Comparison of ENCODE assay signal across 17 cellular contexts in the genomic region with DNA sequence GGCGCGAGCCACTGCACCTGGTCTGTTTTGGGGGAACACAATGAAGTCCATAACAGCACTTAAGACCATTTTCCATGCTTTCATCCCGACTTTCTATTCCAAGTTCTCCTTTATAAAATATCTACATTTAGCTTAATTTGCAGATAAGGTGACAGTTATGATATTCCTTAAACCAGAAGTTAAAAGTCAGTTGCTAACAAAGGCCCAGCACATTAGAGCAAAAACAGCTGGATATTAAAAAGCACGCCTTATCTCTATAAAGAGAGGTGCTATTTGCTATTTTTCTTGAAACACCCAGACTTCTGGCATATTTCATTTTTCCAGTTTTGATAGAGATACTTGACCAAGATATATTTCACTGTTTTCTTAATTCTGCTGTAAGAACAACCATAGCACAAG. TPM values are rescaled to one million over a fixed set of nuclear protein-coding genes. Genes with fewer than 3 reads are reported as not detected.
A peak's percentile ranks its signal among the peaks of the same experiment; 100 is the strongest.
DNase-seq lines count a peak whose midpoint lies in the region; ATAC-seq, FAIRE-seq and TF ChIP-seq lines count a peak whose summit lies in the region.
"Had no signal": no experiment of that assay in that cellular context is flagged by ENCODE, and none has a peak within 500 bp of the region (broad histone marks: within the 10 kb centered on the region; RNA-seq: fewer than 3 reads in every experiment).

No MANE protein-coding gene starts in this region.

- in situ Hi-C loops in HepG2 (cut with HindIII; ENCODE audit: extremely low pct_ligation_motif_present, low pct_unique_long_range_greater_than_20kb) = loop anchor here (5.0 to 10.0 kb wide), 2 partner anchors 89 to 382 kb away; a partner anchor contains a TSS
- in situ Hi-C loops in K562 (cut with MboI) = no loop called here

- peak overlapping the region; percentile 96 for H3K27ac ChIP-seq in HepG2 (ENCODE audit: extremely low read length, insufficient read depth, low read length)
- no peak overlapping the region for H3K27ac ChIP-seq in right lobe of liver
- H3K27ac ChIP-seq in K562 (ENCODE audit: extremely low read depth, low read depth, low read length) = peak overlapping the region; percentile 17

- H3K36me3 ChIP-seq in HepG2 (replicated peaks in 1 of 2; ENCODE audit: control insufficient read depth in 1 of 2, insufficient read depth in 2 of 2, low read length in 2 of 2) = no peaks in the 10 kb centered on the region
- H3K36me3 ChIP-seq in right lobe of liver = no peaks in the 10 kb centered on the region
- H3K36me3 ChIP-seq in K562 (ENCODE audit: control insufficient read depth, insufficient read depth, low read length) = peaks cover 69% of the 10 kb centered on the region
- H3K36me3 ChIP-seq in skeletal muscle satellite cell (ENCODE audit: insufficient read depth, low read length) = no peaks in the 10 kb centered on the region
- H3K36me3 ChIP-seq: left ventricle myocardium inferior had no signal

- H3K27ac Mint-ChIP-seq in progenitor cell of endocrine pancreas = no peak overlapping the region
- H3K27ac Mint-ChIP-seq: activated naive CD8-positive, alpha-beta T cell treated with anti-CD3 and anti-CD28 coated beads, Interleukin-2, amount 10 ng/mL, durations not matched to agents 7 days and 5 days had no signal

- H3K4me3 ChIP-seq in HepG2 (replicated peaks in 1 of 3; ENCODE audit: insufficient read depth in 1 of 3, low read depth in 2 of 3, low read length in 3 of 3) = peak overlapping the region in 2 of 3 experiments; percentile 72 to 85; a peak in 3 of 6 replicates
- H3K4me3 ChIP-seq in right lobe of liver = no peak overlapping the region
- peak overlapping the region; percentile 79 for H3K4me3 ChIP-seq in K562
- H3K4me3 ChIP-seq in skeletal muscle satellite cell (ENCODE audit: low read length) = no peak overlapping the region

- CTCF ChIA-PET in HepG2 (lab: Yijun Ruan, JAX; ENCODE audit: low intra/inter-chr PET ratio, low total read pairs) = interaction anchor here (1.7 to 2.6 kb wide), 3 partner anchors 77 to 708 kb away, joined by 5 to 29 read pairs (median 9); no protein-coding TSS in a partner anchor
- CTCF ChIA-PET in K562 (lab: Yijun Ruan, JAX; ENCODE audit: low intra/inter-chr PET ratio) = interaction anchor here (0.6 to 1.1 kb wide), 3 partner anchors 101 to 719 kb away, joined by 3 to 4 read pairs (median 4); no protein-coding TSS in a partner anchor

- no peaks in the 10 kb centered on the region for H3K36me3 Mint-ChIP-seq in progenitor cell of endocrine pancreas (ENCODE audit: insufficient read depth)

- POLR2A ChIA-PET in HepG2 (lab: Yijun Ruan, JAX) (interaction anchor here (1.2 to 5.9 kb wide), 5 partner anchors 60 to 123 kb away, joined by 3 to 323 read pairs (median 55); a partner anchor contains a TSS), K562 (lab: Yijun Ruan, JAX) (interaction anchor here (0.6 to 8.2 kb wide), 29 partner anchors 28 to 781 kb away, joined by 3 to 826 read pairs (median 4); partner anchors contain the start of gene ZSCAN31)

- TF ChIP-seq RAD21 in HepG2 (CRISPR knock-in tag; IDR thresholded peaks at IDR 0.05) (no peak), K562 (CRISPR knock-in tag; conservative IDR thresholded peaks at IDR 0.05 in 1 of 2, IDR thresholded peaks at IDR 0.05 in 1 of 2) (no peak)

- WGBS in HepG2 (ENCODE audit: low lambda C conversion rate) = 82% methylated on average over 4 of the region's 4 CpGs
- WGBS in right lobe of liver (ENCODE audit: insufficient coverage, low coverage, low lambda C conversion rate, missing lambda C conversion rate) = 84% methylated on average over 4 of the region's 4 CpGs
- 27% methylated on average over 4 of the region's 4 CpGs for WGBS in K562 (ENCODE audit: insufficient coverage, low coverage, missing lambda C conversion rate)

- TF ChIP-seq CTCF in HepG2 (CRISPR knock-in tag; IDR thresholded peaks at IDR 0.05) (no peak), right lobe of liver (IDR thresholded peaks at IDR 0.05) (no peak), K562 (IDR thresholded peaks at IDR 0.05 in 2 of 3, conservative IDR thresholded peaks at IDR 0.05 in 1 of 3; ENCODE audit: insufficient read depth in 2 of 3, low read depth in 1 of 3, low read length in 3 of 3) (no peak), progenitor cell of endocrine pancreas (IDR thresholded peaks at IDR 0.05; ENCODE audit: unreplicated experiment) (no peak)

- intact Hi-C loops in HepG2 (cut with micrococcal nuclease; ENCODE audit: unreplicated experiment) (loop anchor here (10.0 kb wide), 1 partner anchor 1702 kb away; a partner anchor contains a TSS), right lobe of liver (cut with DNase I) (no loop called here), K562 (cut with micrococcal nuclease) (loop anchor here (10.0 kb wide), 2 partner anchors 392 to 1772 kb away; a partner anchor contains a TSS)

- BruUV-seq in HepG2 (replicated peaks; lab: Mats Ljungman, UMichigan) (no TSS peak), K562 (replicated peaks; lab: Mats Ljungman, UMichigan) (no TSS peak)

- DNase-seq in HepG2 (ENCODE audit: low spot score) (no peak), right lobe of liver (no peak), NAMALWA (ENCODE audit: low spot score) (peak; percentile 46), K562 (ENCODE audit: extremely low read depth in 1 of 4, low spot score in 3 of 4) (no peak), D341Med (ENCODE audit: low spot score) (no peak), progenitor cell of endocrine pancreas (ENCODE audit: low spot score, unreplicated experiment) (no peak)
- DNase-seq: activated CD4-positive, CD25-positive, alpha-beta regulatory T cell treated with anti-CD3 and anti-CD28 coated beads, Interleukin-2, amount 50 U/mL, for 72 hours; activated naive CD8-positive, alpha-beta T cell treated with anti-CD3 and anti-CD28 coated beads, Interleukin-2, amount 10 ng/mL, durations not matched to agents 7 days and 5 days; DMS 273 treated with DMSO at 0.1 percent for 48 hours; left ventricle myocardium inferior; NCI-H2029 had no signal

- H3K4me3 Mint-ChIP-seq in progenitor cell of endocrine pancreas (ENCODE audit: low read depth) = no peak overlapping the region
- H3K4me3 Mint-ChIP-seq: activated naive CD8-positive, alpha-beta T cell treated with anti-CD3 and anti-CD28 coated beads, Interleukin-2, amount 10 ng/mL, durations not matched to agents 7 days and 5 days had no signal

- no peaks in the 10 kb centered on the region; a peak in 1 of 5 replicates for H3K27me3 ChIP-seq in HepG2 (ENCODE audit: control insufficient read depth in 1 of 2, insufficient read depth in 2 of 2, low read length in 2 of 2)
- no peaks in the 10 kb centered on the region for H3K27me3 ChIP-seq in right lobe of liver
- H3K27me3 ChIP-seq in K562 (ENCODE audit: control insufficient read depth in 2 of 2, insufficient read depth in 2 of 2, low read length in 2 of 2) = no peaks in the 10 kb centered on the region
- no peaks in the 10 kb centered on the region for H3K27me3 ChIP-seq in skeletal muscle satellite cell (ENCODE audit: control insufficient read depth, insufficient read depth, low read length)

- TF ChIP-seq EP300 in HepG2 (IDR thresholded peaks at IDR 0.05; ENCODE audit: low read depth in 2 of 2, low read length in 2 of 2) (no peak), HepG2 (CRISPR knock-in tag; IDR thresholded peaks at IDR 0.05; ENCODE audit: borderline replicate concordance) (no peak), K562 (IDR thresholded peaks at IDR 0.05; ENCODE audit: low read length) (no peak)

- H3K79me2 ChIP-seq in HepG2 (ENCODE audit: insufficient read depth, low read length) (no peaks in the 10 kb centered on the region), K562 (ENCODE audit: control insufficient read depth, insufficient read depth, low read length) (peaks cover 98% of the 10 kb centered on the region)

- H3K9me1 ChIP-seq in K562 (ENCODE audit: control insufficient read depth, insufficient read depth, low read length) = no peaks in the 10 kb centered on the region

- no peaks in the 10 kb centered on the region for H3K9me3 Mint-ChIP-seq in progenitor cell of endocrine pancreas (ENCODE audit: low read depth)
- H3K9me3 Mint-ChIP-seq: activated naive CD8-positive, alpha-beta T cell treated with anti-CD3 and anti-CD28 coated beads, Interleukin-2, amount 10 ng/mL, durations not matched to agents 7 days and 5 days had no signal

- H2AFZ ChIP-seq in HepG2 (ENCODE audit: low read length) = no peak overlapping the region
- H2AFZ ChIP-seq in K562 (ENCODE audit: low read depth, low read length) = no peak overlapping the region

- ATAC-seq in HepG2 = no peak
- no peak for ATAC-seq in right lobe of liver
- no peak for ATAC-seq in K562
- no peak for ATAC-seq in HG03280 (IDR thresholded peaks at IDR 0.05; ENCODE audit: unreplicated experiment)

- TF ChIP-seq POLR2A in HepG2 (IDR thresholded peaks at IDR 0.05; ENCODE audit: insufficient read depth in 1 of 2, low read depth in 2 of 2, low read length in 2 of 2) = no peak
- TF ChIP-seq POLR2A in right lobe of liver (IDR thresholded peaks at IDR 0.05) = no peak
- TF ChIP-seq POLR2A in K562 (conservative IDR thresholded peaks at IDR 0.05) = 0 out of 2 replicates have a peak, but pooled peaks have one; percentile 8

- H3K27me3 Mint-ChIP-seq in progenitor cell of endocrine pancreas = no peaks in the 10 kb centered on the region
- H3K27me3 Mint-ChIP-seq: activated naive CD8-positive, alpha-beta T cell treated with anti-CD3 and anti-CD28 coated beads, Interleukin-2, amount 10 ng/mL, durations not matched to agents 7 days and 5 days had no signal

- FAIRE-seq in HepG2 (lab: Jason Lieb, UNC) (no peak), K562 (lab: Jason Lieb, UNC) (no peak)

- peaks cover 15% of the 10 kb centered on the region for H3K4me1 Mint-ChIP-seq in progenitor cell of endocrine pancreas (ENCODE audit: low read depth)

- peak overlapping the region; percentile 91 for H3K4me2 ChIP-seq in HepG2 (ENCODE audit: low read depth, low read length)
- peak overlapping the region; percentile 98 for H3K4me2 ChIP-seq in K562 (ENCODE audit: insufficient read depth, low read length)
- H3K4me2 ChIP-seq in skeletal muscle satellite cell (ENCODE audit: low read length) = peak overlapping the region; percentile 100

- no peaks in the 10 kb centered on the region for H4K20me1 ChIP-seq in HepG2 (ENCODE audit: insufficient read depth, low read length)
- H4K20me1 ChIP-seq in K562 (replicated peaks; ENCODE audit: control insufficient read depth, insufficient read depth, low read length) = peaks cover 31% of the 10 kb centered on the region

- H3K9me3 ChIP-seq in HepG2 (ENCODE audit: low read length) = no peaks in the 10 kb centered on the region
- H3K9me3 ChIP-seq in right lobe of liver = no peaks in the 10 kb centered on the region
- H3K9me3 ChIP-seq in K562 (replicated peaks; ENCODE audit: control insufficient read depth, insufficient read depth, low read depth, low read length) = no peaks in the 10 kb centered on the region
- H3K9me3 ChIP-seq in skeletal muscle satellite cell (replicated peaks; ENCODE audit: low read length) = no peaks in the 10 kb centered on the region
- H3K9me3 ChIP-seq: left ventricle myocardium inferior had no signal

- H3K9ac ChIP-seq in HepG2 (ENCODE audit: insufficient read depth, low read depth, low read length) (peak overlapping the region; percentile 93; the same call in 1 of the 2 replicates), K562 (ENCODE audit: insufficient read depth in 1 of 2, low read depth in 2 of 2, low read length in 2 of 2) (peak overlapping the region; percentile 96 to 98), skeletal muscle satellite cell (ENCODE audit: low read depth, low read length) (no peak overlapping the region)

- peaks cover 37% of the 10 kb centered on the region for H3K4me1 ChIP-seq in HepG2 (ENCODE audit: insufficient read depth, low read length)
- H3K4me1 ChIP-seq in right lobe of liver = peaks cover 0 to 3% (median 0%) of the 10 kb centered on the region in 4 donors
- H3K4me1 ChIP-seq in K562 (replicated peaks in 1 of 2; ENCODE audit: control insufficient read depth in 2 of 2, insufficient read depth in 2 of 2, low read length in 2 of 2) = peaks cover 11 to 36% of the 10 kb centered on the region in 2 experiments; a peak in 4 of 5 replicates
- peaks cover 2% of the 10 kb centered on the region for H3K4me1 ChIP-seq in skeletal muscle satellite cell (ENCODE audit: control insufficient read depth, insufficient read depth, low read length)

RNA-seq across cellular contexts. Expression of gene OR2B2, which starts 15.8 kb away (rescaled TPM):
- total RNA-seq in HepG2 (2016; rRNA removed; fragmentation: Illumina TruSeq; extraction: Trizol) = not detected in 2 replicates
- not detected in 2 replicates for total RNA-seq in HepG2 (2016; cell fraction: cytosol; rRNA removed; fragmentation: Illumina TruSeq; extraction: Trizol; ENCODE audit: low read depth)
- total RNA-seq in HepG2 (2016; cell fraction: insoluble cytoplasmic fraction; rRNA removed; fragmentation: Illumina TruSeq; extraction: Trizol) = not detected in 2 replicates
- total RNA-seq in HepG2 (2016; cell fraction: membrane; rRNA removed; fragmentation: Illumina TruSeq; extraction: Trizol) = not detected in 2 replicates
- not detected in 2 replicates for total RNA-seq in HepG2 (2016; cell fraction: nucleus; rRNA removed; fragmentation: Illumina TruSeq; extraction: Trizol)
- polyA plus RNA-seq in HepG2 (2011; rRNA removed) = not detected in 2 replicates
- polyA plus RNA-seq in HepG2 (2011; cell fraction: cytosol; rRNA removed) = not detected in 2 replicates
- polyA plus RNA-seq in HepG2 (2011; cell fraction: nucleus; rRNA removed) = not detected in 2 replicates
- polyA plus RNA-seq in HepG2 (2012) = not detected in 2 replicates
- not detected in 2 replicates for polyA plus RNA-seq in HepG2 (2016; cell fraction: cytosol; fragmentation: Illumina TruSeq; extraction: Trizol; ENCODE audit: low read depth)
- not detected in 2 replicates for polyA plus RNA-seq in HepG2 (2016; cell fraction: insoluble cytoplasmic fraction; fragmentation: Illumina TruSeq; extraction: Trizol; ENCODE audit: low read depth)
- polyA plus RNA-seq in HepG2 (2016; cell fraction: membrane; fragmentation: Illumina TruSeq; extraction: Trizol; ENCODE audit: low read depth) = not detected in 2 replicates
- not detected in 2 replicates for polyA plus RNA-seq in HepG2 (2016; cell fraction: nucleus; fragmentation: Illumina TruSeq; extraction: Trizol; ENCODE audit: insufficient read depth, low read depth)
- not detected in 2 replicates for polyA minus RNA-seq in HepG2 (2011; rRNA and poly(A)+ RNA removed; ENCODE audit: low replicate concordance)
- not detected in 2 replicates for polyA minus RNA-seq in HepG2 (2011; cell fraction: cytosol; rRNA and poly(A)+ RNA removed)
- not detected in 2 replicates for polyA minus RNA-seq in HepG2 (2011; cell fraction: nucleus; rRNA and poly(A)+ RNA removed)
- not detected for total RNA-seq in right lobe of liver
- not detected in 2 replicates for total RNA-seq in K562 (2011; cell fraction: chromatin; rRNA removed; ENCODE audit: low replicate concordance)
- not detected in 2 replicates for total RNA-seq in K562 (2011; cell fraction: nucleolus; rRNA removed)
- not detected in 2 replicates for total RNA-seq in K562 (2011; cell fraction: nucleoplasm; rRNA removed)
- total RNA-seq in K562 (2014; rRNA removed) = not detected in 2 replicates
- not detected in 2 replicates for total RNA-seq in K562 (2014; rRNA removed; fragmentation: Illumina TruSeq; extraction: Trizol)
- total RNA-seq in K562 (2015; rRNA removed; fragmentation: Illumina TruSeq; extraction: Trizol) = not detected in 2 replicates
- not detected in 2 replicates for total RNA-seq in K562 (2021)
- not detected in 2 replicates for polyA plus RNA-seq in K562 (2011; rRNA removed)
- polyA plus RNA-seq in K562 (2011; cell fraction: cytosol; rRNA removed) = not detected in 2 replicates
- polyA plus RNA-seq in K562 (2011; cell fraction: nucleus; rRNA removed) = not detected in 2 replicates
- polyA plus RNA-seq in K562 (2012) = 0.14 and 0.57 TPM in 2 replicates
- polyA plus RNA-seq in K562 (2014; fragmentation: Illumina TruSeq; extraction: Trizol) = not detected in 2 replicates
- under 1 TPM in 1 of 2 experiments, not detected in 1; 0.24 TPM for polyA plus RNA-seq in K562 (2014; fragmentation: Nextera tagmentation; extraction: Ambion mirVana)
- not detected in 2 replicates for polyA plus RNA-seq in K562 (2014; rRNA removed)
- not detected in 2 replicates for polyA minus RNA-seq in K562 (2011; rRNA and poly(A)+ RNA removed)
- polyA minus RNA-seq in K562 (2011; cell fraction: cytosol; rRNA and poly(A)+ RNA removed) = not detected in 2 replicates
- not detected in 2 replicates for polyA minus RNA-seq in K562 (2011; cell fraction: nucleus; rRNA and poly(A)+ RNA removed)
- total RNA-seq in skeletal muscle satellite cell (2012; rRNA removed) = not detected in 2 replicates
- total RNA-seq in progenitor cell of endocrine pancreas = not detected in 2 replicates
- total RNA-seq: activated naive CD8-positive, alpha-beta T cell treated with anti-CD3 and anti-CD28 coated beads, Interleukin-2, amount 10 ng/mL, durations not matched to agents 7 days and 5 days; cardiac septum; fibroblast of villous mesenchyme; left ventricle myocardium inferior; posterior vena cava; T-helper 2 cell treated with Interferon-gamma antibody and Interleukin-4, amounts not matched to agents 100 ng/mL and 5 ng/mL, for 36 hours had no signal

Comparison
In these comparisons a context has a peak if more than half of its experiments do, and no peak if none do; other contexts are left out.
1. H3K27ac ChIP-seq: peak in HepG2 (single experiment) and K562 (single experiment); none in right lobe of liver (0 of 3).
2. H3K4me3 ChIP-seq: peak in HepG2 (2 of 3) and K562 (single experiment); none in right lobe of liver (0 of 3) and skeletal muscle satellite cell (single experiment).
3. intact Hi-C loops: an anchor here in HepG2 (10.0 kb wide) and K562 (10.0 kb wide); none called in right lobe of liver.
4. Of the 241 proteins assayed by ChIP-seq in both HepG2 and K562: peak only in HepG2: none; only in K562: BRD4, CHCHD3, ELF1, KDM5B, POLR2A and POLR2AphosphoS5; in both: none; in neither: 234; mixed calls (peak in some experiments, not most) for 1.
5. Peak in every context shown above with its lines, with median percentiles within 50 percentile points of each other: H3K4me2 ChIP-seq.